ENCODE assay signal across 9 cellular contexts in the genomic region with DNA sequence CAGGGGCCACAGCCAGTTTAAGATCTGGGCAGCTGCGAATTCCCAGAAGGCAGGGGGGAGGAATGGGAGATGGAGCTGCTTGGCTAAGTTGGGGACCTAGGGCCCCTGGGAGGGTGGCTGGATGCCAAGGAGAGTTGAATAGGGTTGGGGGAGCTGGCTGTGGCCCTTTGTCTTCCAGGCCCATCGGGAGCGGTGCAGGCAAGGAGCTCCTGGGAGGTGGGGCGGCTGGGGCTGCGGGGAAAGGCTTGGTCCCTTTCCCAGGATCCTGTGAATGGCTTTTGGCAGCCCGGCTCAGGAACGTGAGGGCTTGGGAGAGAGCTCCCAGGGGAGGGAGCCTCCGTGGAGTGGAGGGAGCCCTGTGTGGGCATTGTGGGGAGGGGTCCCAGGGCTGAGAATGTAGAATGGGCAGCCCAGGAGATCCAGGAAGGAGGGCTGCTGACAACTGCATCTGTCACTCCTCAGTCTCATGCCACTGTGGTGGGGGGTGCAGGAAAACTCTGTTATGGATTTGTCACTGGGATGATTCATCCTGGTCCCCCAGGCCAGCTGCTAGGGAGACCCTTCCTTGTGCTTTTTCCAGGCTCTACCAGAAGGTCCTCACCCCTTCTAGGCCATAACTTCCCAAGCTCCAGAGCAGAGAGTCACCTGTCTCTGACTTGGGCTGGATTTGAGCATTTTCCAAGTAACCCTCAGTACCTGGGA. TPM values are rescaled to one million over a fixed set of nuclear protein-coding genes. Genes with fewer than 3 reads are reported as not detected.
DNase-seq lines count a peak whose midpoint lies in the region; ATAC-seq, FAIRE-seq and TF ChIP-seq lines count a peak whose summit lies in the region.
"Had no signal": no experiment of that assay in that cellular context is flagged by ENCODE, and none has a peak within 500 bp of the region (broad histone marks: within the 10 kb centered on the region; RNA-seq: fewer than 3 reads in every experiment).

No MANE protein-coding gene starts in this region.

- H3K9me3 ChIP-seq in H9 (ENCODE audit: control insufficient read depth, low read depth, low read length) (no peaks in the 10 kb centered on the region), right atrium auricular region (no peaks in the 10 kb centered on the region)

- H3K14ac ChIP-seq in H9 (ENCODE audit: insufficient read depth, low read length) = no peak overlapping the region

- H2AK5ac ChIP-seq in H9 (ENCODE audit: insufficient read length, low read length) = no peak overlapping the region

- H3K4me1 ChIP-seq in H9 (ENCODE audit: insufficient read depth, low read length) (no peaks in the 10 kb centered on the region), right atrium auricular region (peaks cover 0 to 25% of the 10 kb centered on the region in 2 donors)

- H3K18ac ChIP-seq in H9 (ENCODE audit: insufficient read length, low read depth, low read length) = no peak overlapping the region

- no peak overlapping the region for H3K23ac ChIP-seq in H9 (ENCODE audit: insufficient read length, low read depth, low read length)

- no peak overlapping the region for H2BK5ac ChIP-seq in H9 (ENCODE audit: insufficient read length, low read length)

- H3K79me2 ChIP-seq in H9 (ENCODE audit: insufficient read depth, low read length) = no peaks in the 10 kb centered on the region

- no peaks in the 10 kb centered on the region for H3K9me3 Mint-ChIP-seq in H9
- no peaks in the 10 kb centered on the region for H3K9me3 Mint-ChIP-seq in activated T-helper 17 cell treated with anti-CD3 and anti-CD28 coated beads, Interleukin-2, amount 50 U/mL, for 72 hours

- TF ChIP-seq CTCF in H9 (conservative IDR thresholded peaks at IDR 0.05) (no peak), right atrium auricular region (IDR thresholded peaks at IDR 0.05) (no peak), retinal pigment epithelial cell (conservative IDR thresholded peaks at IDR 0.05; ENCODE audit: low read depth, low read length) (no peak), omental fat pad (IDR thresholded peaks at IDR 0.05) (no peak)

- H3K23me2 ChIP-seq in H9 (ENCODE audit: insufficient read length, low read depth, low read length, poor library complexity, severe bottlenecking) = peaks cover 10% of the 10 kb centered on the region

- H2BK12ac ChIP-seq in H9 (ENCODE audit: insufficient read length, low read depth, low read length) = no peak overlapping the region

- WGBS in H9 (ENCODE audit: extremely low coverage, insufficient read length, low lambda C conversion rate) = no CpG with 5 or more reads among the region's 8 CpGs

- H3K4ac ChIP-seq in H9 (ENCODE audit: low read depth, low read length) = no peak overlapping the region

- no peak for TF ChIP-seq POLR2A in H54 (IDR thresholded peaks at IDR 0.05; ENCODE audit: low read depth, low read length)

- DNase-seq in H9 = no peak
- DNase-seq in right atrium auricular region (ENCODE audit: low spot score) = no peak
- DNase-seq in retinal pigment epithelial cell (ENCODE audit: low read depth) = no peak
- no peak for DNase-seq in HCEC 1CT
- no peak for DNase-seq in stimulated activated CD4-positive, alpha-beta T cell treated with anti-CD3 and anti-CD28 coated beads, Interleukin-2, amount 100 ng/mL, for 24 hours
- no peak for DNase-seq in omental fat pad (ENCODE audit: low spot score)
- no peak for DNase-seq in H54 (ENCODE audit: insufficient read length, low spot score)

- H3K27ac ChIP-seq in H9 (ENCODE audit: insufficient read length, low read depth, low read length) (no peak overlapping the region), right atrium auricular region (peak overlapping the region in 1 of 2 donors; percentile 48)

- FAIRE-seq in H54 (lab: Jason Lieb, UNC) = no peak
- FAIRE-seq: endometrium had no signal

- H2BK120ac ChIP-seq in H9 (ENCODE audit: low read depth, low read length, poor library complexity, severe bottlenecking) = no peak overlapping the region

- H3K36me3 ChIP-seq in right atrium auricular region = no peaks in the 10 kb centered on the region

- H3K4me1 Mint-ChIP-seq in H9 = peaks cover 12 to 23% of the 10 kb centered on the region in 2 experiments
- H3K4me1 Mint-ChIP-seq in activated T-helper 17 cell treated with anti-CD3 and anti-CD28 coated beads, Interleukin-2, amount 50 U/mL, for 72 hours = no peaks in the 10 kb centered on the region

- no peak for ATAC-seq in activated T-helper 17 cell treated with anti-CD3 and anti-CD28 coated beads, Interleukin-2, amount 50 U/mL, for 72 hours (replicated peaks)
- ATAC-seq in omental fat pad (ENCODE audit: low FRiP score) = no peak

- H2BK15ac ChIP-seq in H9 (ENCODE audit: low read depth, low read length) = no peak overlapping the region

- H4K8ac ChIP-seq in H9 (replicated peaks; ENCODE audit: insufficient read length, low read depth, low read length) = no peak overlapping the region

- no peak overlapping the region for H3K56ac ChIP-seq in H9 (ENCODE audit: insufficient read length, low read depth, low read length)

- H3K27me3 ChIP-seq in H9 (ENCODE audit: insufficient read depth, low read length) = no peaks in the 10 kb centered on the region; the same call in 1 of the 2 replicates
- H3K27me3 ChIP-seq in right atrium auricular region = no peaks in the 10 kb centered on the region

- H3K9ac ChIP-seq in H9 (ENCODE audit: extremely low read depth, insufficient read length, low read length) = no peak overlapping the region

- peaks cover 6 to 36% (median 17%) of the 10 kb centered on the region in 3 experiments; a peak in 6 of 7 replicates for H3K36me3 Mint-ChIP-seq in H9 (ENCODE audit: insufficient read depth in 1 of 3, low read depth in 3 of 3)
- H3K36me3 Mint-ChIP-seq in activated T-helper 17 cell treated with anti-CD3 and anti-CD28 coated beads, Interleukin-2, amount 50 U/mL, for 72 hours (ENCODE audit: low read depth) = no peaks in the 10 kb centered on the region

- no peak overlapping the region for H4K5ac ChIP-seq in H9 (ENCODE audit: insufficient read length, low read depth, low read length)

- no peak overlapping the region for H4K91ac ChIP-seq in H9 (ENCODE audit: insufficient read length, low read depth, low read length)

- H3K4me3 ChIP-seq in right atrium auricular region (peak overlapping the region; percentile 45 to 59), retinal pigment epithelial cell (ENCODE audit: low read length) (peak overlapping the region; percentile 53)

- peaks cover 6% of the 10 kb centered on the region for H3K27me3 Mint-ChIP-seq in H9 (ENCODE audit: low read depth)
- H3K27me3 Mint-ChIP-seq in activated T-helper 17 cell treated with anti-CD3 and anti-CD28 coated beads, Interleukin-2, amount 50 U/mL, for 72 hours = peaks cover 14% of the 10 kb centered on the region

- H3K4me3 Mint-ChIP-seq in H9 = peak overlapping the region; percentile 71 to 79
- H3K4me3 Mint-ChIP-seq in activated T-helper 17 cell treated with anti-CD3 and anti-CD28 coated beads, Interleukin-2, amount 50 U/mL, for 72 hours = peak overlapping the region; percentile 62

- H3K27ac Mint-ChIP-seq in H9 = no peak overlapping the region
- no peak overlapping the region for H3K27ac Mint-ChIP-seq in activated T-helper 17 cell treated with anti-CD3 and anti-CD28 coated beads, Interleukin-2, amount 50 U/mL, for 72 hours

- H3K79me1 ChIP-seq in H9 (ENCODE audit: insufficient read depth, low read depth, low read length, poor library complexity, severe bottlenecking) = no peaks in the 10 kb centered on the region

- no peak overlapping the region for H2BK20ac ChIP-seq in H9 (ENCODE audit: low read depth, low read length, poor library complexity, severe bottlenecking)

- H4K20me1 ChIP-seq in H9 (ENCODE audit: control insufficient read depth, insufficient read depth, insufficient read length) = no peaks in the 10 kb centered on the region

- H2AFZ ChIP-seq in H9 (ENCODE audit: low read length) = no peak overlapping the region

- H3T11ph ChIP-seq in H9 (ENCODE audit: low read length) = no peak overlapping the region

- peak overlapping the region; percentile 78 for H3K4me2 ChIP-seq in H9 (ENCODE audit: insufficient read depth, insufficient read length, low read length)

RNA-seq across cellular contexts. Expression of a gene that starts 6.0 kb away (rescaled TPM):
- 2.1 and 2.2 TPM in 2 replicates for total RNA-seq in H9 (2021)
- 1 to 10 TPM; 1.8 to 2.7 TPM for total RNA-seq in activated T-helper 17 cell treated with anti-CD3 and anti-CD28 coated beads, Interleukin-2, amount 50 U/mL, for 72 hours
- total RNA-seq in right atrium auricular region = under 1 TPM; 0.55 to 0.82 TPM
- total RNA-seq in omental fat pad = 1 to 10 TPM in 1 of 4 donors, not detected in 3; 1.6 TPM

RNA-seq across cellular contexts. Expression of a gene that starts 15.6 kb away (rescaled TPM):
- total RNA-seq in H9 (2021) (30.1 and 30.2 TPM in 2 replicates), right atrium auricular region (1 to 10 TPM; 7.3 to 8.9 TPM), omental fat pad (1 to 10 TPM; 3.2 to 7.4 (median 4.3) TPM)
- under 1 TPM; 0.65 to 0.93 TPM for total RNA-seq in activated T-helper 17 cell treated with anti-CD3 and anti-CD28 coated beads, Interleukin-2, amount 50 U/mL, for 72 hours

RNA-seq across cellular contexts. Expression of a gene that starts 16.6 kb away (rescaled TPM):
- total RNA-seq in H9 (2021) (28.6 and 30.8 TPM in 2 replicates), right atrium auricular region (10 to 100 TPM; 12.9 to 17.4 TPM), omental fat pad (10 to 100 TPM; 20.1 to 25.0 (median 22.8) TPM)
- total RNA-seq in activated T-helper 17 cell treated with anti-CD3 and anti-CD28 coated beads, Interleukin-2, amount 50 U/mL, for 72 hours = 10 to 100 TPM; 27.9 to 45.4 TPM

RNA-seq across cellular contexts. Expression of a gene that starts 21.4 kb away (rescaled TPM):
- total RNA-seq in H9 (2021) (95.6 and 108 TPM in 2 replicates), right atrium auricular region (under 1 TPM in 1 of 2 donors, not detected in 1; 0.51 TPM), omental fat pad (under 1 TPM in 2 of 4 donors, not detected in 2; 0.24 to 0.37 TPM)
- 1 to 10 TPM in 1 of 2 donors, under 1 TPM in 1; 0.80 to 1.8 TPM for total RNA-seq in activated T-helper 17 cell treated with anti-CD3 and anti-CD28 coated beads, Interleukin-2, amount 50 U/mL, for 72 hours

RNA-seq across cellular contexts. Expression of a gene that starts 53.8 kb away (rescaled TPM):
- 14.4 and 14.5 TPM in 2 replicates for total RNA-seq in H9 (2021)
- total RNA-seq in activated T-helper 17 cell treated with anti-CD3 and anti-CD28 coated beads, Interleukin-2, amount 50 U/mL, for 72 hours = 10 to 100 TPM; 12.3 to 25.4 TPM
- total RNA-seq in right atrium auricular region = 10 to 100 TPM; 43.0 to 62.9 TPM
- total RNA-seq in omental fat pad = 10 to 100 TPM; 53.1 to 63.4 (median 60.2) TPM
